18 cellular contexts compared by ENCODE assay signal in genomic region chr22:30348395-30348794, GRCh38. TPM values are rescaled to one million over a fixed set of nuclear protein-coding genes. Genes with fewer than 3 reads are reported as not detected.
DNase-seq lines count a peak whose midpoint lies in the region; ATAC-seq and TF ChIP-seq lines count a peak whose summit lies in the region.
"Had no signal": no experiment of that assay in that cellular context is flagged by ENCODE, and none has a peak within 500 bp of the region (broad histone marks: within the 10 kb centered on the region; RNA-seq: fewer than 3 reads in every experiment).

No MANE protein-coding gene starts in this region.

- intact Hi-C loops in MCF 10A (cut with micrococcal nuclease): no loop called here
- intact Hi-C loops in mammary epithelial cell (cut with micrococcal nuclease): no loop called here
- intact Hi-C loops in upper lobe of right lung (cut with DNase I): no loop called here
- intact Hi-C loops in PC-9 (cut with micrococcal nuclease; ENCODE audit: unreplicated experiment): no loop called here

- H3K27ac Mint-ChIP-seq in MCF 10A (ENCODE audit: low read depth, unreplicated experiment): peak overlapping the region; percentile 27
- peak overlapping the region; percentile 62 for H3K27ac Mint-ChIP-seq in activated CD4-positive, alpha-beta memory T cell treated with anti-CD3 and anti-CD28 coated beads, Interleukin-2, amount 10 ng/mL, durations not matched to agents 7 days and 5 days

- no peaks in the 10 kb centered on the region for H3K9me3 ChIP-seq in mammary epithelial cell (replicated peaks; ENCODE audit: insufficient read depth, low read length)
- no peaks in the 10 kb centered on the region for H3K9me3 ChIP-seq in hepatocyte (ENCODE audit: low read depth)
- H3K9me3 ChIP-seq in upper lobe of right lung: no peaks in the 10 kb centered on the region
- no peaks in the 10 kb centered on the region for H3K9me3 ChIP-seq in PC-9 (ENCODE audit: insufficient read depth, low read depth)
- H3K9me3 ChIP-seq: Peyer's patch had no signal

- peaks cover under 1% of the 10 kb centered on the region for H3K4me1 Mint-ChIP-seq in MCF 10A (ENCODE audit: insufficient read depth, unreplicated experiment)
- peaks cover 82% of the 10 kb centered on the region for H3K4me1 Mint-ChIP-seq in activated CD4-positive, alpha-beta memory T cell treated with anti-CD3 and anti-CD28 coated beads, Interleukin-2, amount 10 ng/mL, durations not matched to agents 7 days and 5 days

- peaks cover 92% of the 10 kb centered on the region for H3K36me3 Mint-ChIP-seq in MCF 10A (ENCODE audit: insufficient read depth, unreplicated experiment)
- H3K36me3 Mint-ChIP-seq in activated CD4-positive, alpha-beta memory T cell treated with anti-CD3 and anti-CD28 coated beads, Interleukin-2, amount 10 ng/mL, durations not matched to agents 7 days and 5 days (ENCODE audit: low read depth): peaks cover 83% of the 10 kb centered on the region

- H3K9me3 Mint-ChIP-seq in MCF 10A (ENCODE audit: unreplicated experiment): no peaks in the 10 kb centered on the region
- H3K9me3 Mint-ChIP-seq in activated CD4-positive, alpha-beta memory T cell treated with anti-CD3 and anti-CD28 coated beads, Interleukin-2, amount 10 ng/mL, durations not matched to agents 7 days and 5 days: no peaks in the 10 kb centered on the region
- H3K9me3 Mint-ChIP-seq: neural crest cell had no signal

- DNase-seq in MCF 10A (ENCODE audit: unreplicated experiment): no peak
- DNase-seq in mammary epithelial cell: no peak
- no peak for DNase-seq in activated CD4-positive, alpha-beta memory T cell treated with anti-CD3 and anti-CD28 coated beads, Interleukin-2, amount 10 ng/mL, durations not matched to agents 7 days and 5 days
- no peak for DNase-seq in hepatocyte (ENCODE audit: low spot score)
- no peak for DNase-seq in upper lobe of right lung
- no peak for DNase-seq in PC-9
- no peak for DNase-seq in brain microvascular endothelial cell
- DNase-seq in D341Med (ENCODE audit: low spot score): no peak
- DNase-seq: Calu3; dermis blood vessel endothelial cell; GOT3; NCI-H1092 treated with DMSO at 0.1 percent for 48 hours; NCI-H82; Peyer's patch; stimulated activated CD4-positive, alpha-beta T cell treated with anti-CD3 and anti-CD28 coated beads, Interleukin-15, amount 100 ng/mL, for 24 hours had no signal

- H3K4me3 Mint-ChIP-seq in MCF 10A (ENCODE audit: unreplicated experiment): no peak overlapping the region
- no peak overlapping the region for H3K4me3 Mint-ChIP-seq in activated CD4-positive, alpha-beta memory T cell treated with anti-CD3 and anti-CD28 coated beads, Interleukin-2, amount 10 ng/mL, durations not matched to agents 7 days and 5 days
- H3K4me3 Mint-ChIP-seq: neural crest cell had no signal

- H4K20me1 ChIP-seq in mammary epithelial cell (ENCODE audit: insufficient read depth, low read length): no peaks in the 10 kb centered on the region
- H4K20me1 ChIP-seq in hepatocyte (ENCODE audit: insufficient read depth, poor library complexity, severe bottlenecking): peaks cover 36% of the 10 kb centered on the region
- H4K20me1 ChIP-seq in PC-9 (ENCODE audit: insufficient read depth): peaks cover 58% of the 10 kb centered on the region

- H3F3A ChIP-seq in PC-9 (ENCODE audit: insufficient read depth, low read depth): 0 out of 2 replicates have a peak, but pooled peaks cover 15% of the 10 kb centered on the region

- no peak overlapping the region for H3K9ac ChIP-seq in mammary epithelial cell (ENCODE audit: insufficient read depth, low read length)
- H3K9ac ChIP-seq: KMS-11 had no signal

- H2AFZ ChIP-seq in mammary epithelial cell (ENCODE audit: low read depth, low read length): no peak overlapping the region
- no peak overlapping the region for H2AFZ ChIP-seq in hepatocyte
- H2AFZ ChIP-seq in PC-9: no peak overlapping the region

- CTCF ChIA-PET in MCF 10A (lab: Yijun Ruan, JAX): interaction anchor here (1.0 to 1.3 kb wide), 2 partner anchors 16 to 61 kb away, joined by 4 to 5 read pairs; no protein-coding TSS in a partner anchor
- CTCF ChIA-PET in mammary epithelial cell (lab: Charles Lee; ENCODE audit: low non-redundant PET): no interaction called here
- CTCF ChIA-PET in activated CD4-positive, alpha-beta memory T cell treated with anti-CD3 and anti-CD28 coated beads, Interleukin-2, amount 10 ng/mL, durations not matched to agents 7 days and 5 days (lab: Charles Lee): interaction anchor here (5.9 kb wide), 1 partner anchor 60 kb away, joined by 24 read pairs; no protein-coding TSS in a partner anchor
- CTCF ChIA-PET in PC-9 (lab: Charles Lee): no interaction called here

- H3K4me2 ChIP-seq in mammary epithelial cell (ENCODE audit: insufficient read depth, low read depth, low read length) (no peak overlapping the region), hepatocyte (no peak overlapping the region), PC-9 (no peak overlapping the region)
- H3K4me2 ChIP-seq: KMS-11 had no signal

- dilution Hi-C loops in mammary epithelial cell (cut with HindIII; ENCODE audit: low sequenced_read_pairs): no loop called here

- peaks cover 46% of the 10 kb centered on the region for H3K36me3 ChIP-seq in mammary epithelial cell (ENCODE audit: insufficient read depth, low read length)
- H3K36me3 ChIP-seq in hepatocyte (replicated peaks; ENCODE audit: insufficient read depth, low read depth): peaks cover 4% of the 10 kb centered on the region
- peaks cover 97% of the 10 kb centered on the region for H3K36me3 ChIP-seq in upper lobe of right lung
- H3K36me3 ChIP-seq in PC-9 (ENCODE audit: low read depth): peaks cover 52% of the 10 kb centered on the region
- peaks cover 80% of the 10 kb centered on the region for H3K36me3 ChIP-seq in brain microvascular endothelial cell (replicated peaks)

- H3K9me2 ChIP-seq in hepatocyte (replicated peaks; ENCODE audit: insufficient read depth) (no peaks in the 10 kb centered on the region), PC-9 (ENCODE audit: insufficient read depth) (no peaks in the 10 kb centered on the region)

- H3K27ac ChIP-seq in mammary epithelial cell (ENCODE audit: insufficient read depth, low read depth, low read length): no peak overlapping the region
- H3K27ac ChIP-seq in hepatocyte: peak overlapping the region; percentile 72
- peak overlapping the region; percentile 34 for H3K27ac ChIP-seq in upper lobe of right lung
- no peak overlapping the region for H3K27ac ChIP-seq in PC-9
- H3K27ac ChIP-seq in brain microvascular endothelial cell: no peak overlapping the region
- H3K27ac ChIP-seq: KMS-11 had no signal

- in situ Hi-C loops in mammary epithelial cell (cut with MboI; ENCODE audit: low sequenced_read_pairs in 2 of 2): no loop called here
- in situ Hi-C loops in brain microvascular endothelial cell (cut with HindIII; ENCODE audit: low pct_ligation_motif_present, low sequenced_read_pairs): no loop called here

- 93% methylated on average over 4 of the region's 4 CpGs for WGBS in mammary epithelial cell (ENCODE audit: low coverage, missing lambda C conversion rate)
- WGBS in hepatocyte (ENCODE audit: low lambda C conversion rate, missing lambda C conversion rate): 85% methylated on average over 4 of the region's 4 CpGs

- H3K27me3 ChIP-seq in mammary epithelial cell (ENCODE audit: insufficient read depth, low read length) (no peaks in the 10 kb centered on the region), hepatocyte (no peaks in the 10 kb centered on the region), upper lobe of right lung (no peaks in the 10 kb centered on the region), PC-9 (ENCODE audit: insufficient read depth, low read depth) (no peaks in the 10 kb centered on the region), brain microvascular endothelial cell (replicated peaks) (no peaks in the 10 kb centered on the region)
- H3K27me3 ChIP-seq: Peyer's patch had no signal

- no peaks in the 10 kb centered on the region for H3K4me1 ChIP-seq in mammary epithelial cell (ENCODE audit: insufficient read depth, low read length)
- H3K4me1 ChIP-seq in hepatocyte (ENCODE audit: insufficient read depth): peaks cover 6% of the 10 kb centered on the region
- H3K4me1 ChIP-seq in upper lobe of right lung: peaks cover 27% of the 10 kb centered on the region
- H3K4me1 ChIP-seq in PC-9 (replicated peaks; ENCODE audit: insufficient read depth): no peaks in the 10 kb centered on the region
- H3K4me1 ChIP-seq: Peyer's patch had no signal

- no peak for ATAC-seq in upper lobe of right lung
- ATAC-seq: esophagus mucosa had no signal

- H3K4me3 ChIP-seq in mammary epithelial cell (replicated peaks in 1 of 3; ENCODE audit: insufficient read depth in 1 of 3, low read depth in 2 of 3, low read length in 3 of 3): no peak overlapping the region
- no peak overlapping the region for H3K4me3 ChIP-seq in hepatocyte
- H3K4me3 ChIP-seq in upper lobe of right lung: no peak overlapping the region
- no peak overlapping the region for H3K4me3 ChIP-seq in PC-9
- H3K4me3 ChIP-seq in brain microvascular endothelial cell (ENCODE audit: low read depth, low read length): no peak overlapping the region
- H3K4me3 ChIP-seq: Peyer's patch had no signal

- H3K27me3 Mint-ChIP-seq in MCF 10A (ENCODE audit: insufficient read depth, unreplicated experiment): no peaks in the 10 kb centered on the region
- H3K27me3 Mint-ChIP-seq in activated CD4-positive, alpha-beta memory T cell treated with anti-CD3 and anti-CD28 coated beads, Interleukin-2, amount 10 ng/mL, durations not matched to agents 7 days and 5 days: no peaks in the 10 kb centered on the region

- BruUV-seq in MCF 10A (replicated peaks; lab: Mats Ljungman, UMichigan) (no TSS peak), mammary epithelial cell (replicated peaks; lab: Mats Ljungman, UMichigan) (no TSS peak), PC-9 (replicated peaks; lab: Mats Ljungman, UMichigan) (no TSS peak)

- no peak for TF ChIP-seq CTCF in MCF 10A (IDR thresholded peaks at IDR 0.05; ENCODE audit: unreplicated experiment)
- no peak for TF ChIP-seq CTCF in mammary epithelial cell (conservative IDR thresholded peaks at IDR 0.05 in 1 of 2, IDR thresholded peaks at IDR 0.05 in 1 of 2; ENCODE audit: extremely low read depth in 1 of 2, insufficient read depth in 1 of 2, low read depth in 1 of 2, low read length in 2 of 2)
- TF ChIP-seq CTCF in hepatocyte (IDR thresholded peaks at IDR 0.05; ENCODE audit: poor library complexity): no peak
- TF ChIP-seq CTCF in upper lobe of right lung (IDR thresholded peaks at IDR 0.05): no peak
- TF ChIP-seq CTCF in PC-9 (conservative IDR thresholded peaks at IDR 0.05): no peak
- TF ChIP-seq CTCF in brain microvascular endothelial cell (IDR thresholded peaks at IDR 0.05; ENCODE audit: low read depth, low read length, missing control alignments): no peak

- POLR2A ChIA-PET in MCF 10A (lab: Yijun Ruan, JAX): no interaction called here
- POLR2A ChIA-PET in activated CD4-positive, alpha-beta memory T cell treated with anti-CD3 and anti-CD28 coated beads, Interleukin-2, amount 10 ng/mL, durations not matched to agents 7 days and 5 days (lab: Charles Lee): interaction anchor here (1.4 to 2.8 kb wide), 2 partner anchors 8 to 47 kb away, joined by 3 to 19 read pairs; partner anchors contain the start of genes CCDC157 and SF3A1
- POLR2A ChIA-PET in PC-9 (lab: Charles Lee; ENCODE audit: unreplicated experiment): no interaction called here

- peaks cover 68% of the 10 kb centered on the region for H3K79me2 ChIP-seq in mammary epithelial cell (ENCODE audit: insufficient read depth, low read length)
- H3K79me2 ChIP-seq in hepatocyte: peaks cover 70% of the 10 kb centered on the region
- peaks cover 57% of the 10 kb centered on the region for H3K79me2 ChIP-seq in PC-9 (ENCODE audit: low read depth)

RNA-seq across cellular contexts. Expression of gene SF3A1, which starts 8.3 kb away (rescaled TPM):
- total RNA-seq in MCF 10A (2022) (167 and 193 TPM in 2 replicates), mammary epithelial cell (100 to 1,000 TPM in 1 of 2 donors, 10 to 100 TPM in 1; 45.0 to 163 TPM), hepatocyte (45.8 and 48.6 TPM in 2 replicates), upper lobe of right lung (164 TPM), PC-9 (2021) (189 and 207 TPM in 2 replicates)
- polyA plus RNA-seq in mammary epithelial cell (45.2 TPM), hepatocyte (82.5 and 84.6 TPM in 2 replicates)
- polyA minus RNA-seq in mammary epithelial cell: 645 TPM
- total RNA-seq in activated CD4-positive, alpha-beta memory T cell treated with anti-CD3 and anti-CD28 coated beads, Interleukin-2, amount 10 ng/mL, durations not matched to agents 7 days and 5 days: 100 to 1,000 TPM; 225 to 226 TPM

RNA-seq across cellular contexts. Expression of gene CCDC157, which starts 8.4 kb away (rescaled TPM):
- total RNA-seq in MCF 10A (2022) (1.1 and 1.7 TPM in 2 replicates), mammary epithelial cell (1 to 10 TPM; 1.9 to 3.2 TPM), hepatocyte (4.1 and 5.3 TPM in 2 replicates), upper lobe of right lung (2.7 TPM), PC-9 (2021) (6.2 and 6.8 TPM in 2 replicates)
- polyA plus RNA-seq in mammary epithelial cell (1.6 TPM), hepatocyte (5.4 TPM in 2 replicates)
- polyA minus RNA-seq in mammary epithelial cell: 1.9 TPM
- 1 to 10 TPM; 3.2 to 3.6 TPM for total RNA-seq in activated CD4-positive, alpha-beta memory T cell treated with anti-CD3 and anti-CD28 coated beads, Interleukin-2, amount 10 ng/mL, durations not matched to agents 7 days and 5 days

RNA-seq across cellular contexts. Expression of gene TBC1D10A, which starts 21.7 kb away (rescaled TPM):
- total RNA-seq in MCF 10A (2022) (11.1 and 13.1 TPM in 2 replicates), mammary epithelial cell (10 to 100 TPM; 25.7 to 27.5 TPM), hepatocyte (15.7 and 23.4 TPM in 2 replicates), upper lobe of right lung (29.6 TPM), PC-9 (2021) (24.3 and 26.2 TPM in 2 replicates)
- polyA plus RNA-seq in mammary epithelial cell (15.3 TPM), hepatocyte (38.7 and 39.9 TPM in 2 replicates)
- 22.8 TPM for polyA minus RNA-seq in mammary epithelial cell
- 10 to 100 TPM; 37.9 to 41.6 TPM for total RNA-seq in activated CD4-positive, alpha-beta memory T cell treated with anti-CD3 and anti-CD28 coated beads, Interleukin-2, amount 10 ng/mL, durations not matched to agents 7 days and 5 days

RNA-seq across cellular contexts. Expression of gene RNF215, which starts 38.8 kb away (rescaled TPM):
- 18.4 and 19.6 TPM in 2 replicates for total RNA-seq in MCF 10A (2022)
- 10 to 100 TPM; 21.6 to 22.0 TPM for total RNA-seq in mammary epithelial cell
- polyA plus RNA-seq in mammary epithelial cell: 5.0 TPM
- 46.1 TPM for polyA minus RNA-seq in mammary epithelial cell
- 10 to 100 TPM; 12.2 to 13.3 TPM for total RNA-seq in activated CD4-positive, alpha-beta memory T cell treated with anti-CD3 and anti-CD28 coated beads, Interleukin-2, amount 10 ng/mL, durations not matched to agents 7 days and 5 days
- total RNA-seq in hepatocyte: 12.6 and 18.1 TPM in 2 replicates
- polyA plus RNA-seq in hepatocyte: 7.2 and 10.4 TPM in 2 replicates
- 16.5 TPM for total RNA-seq in upper lobe of right lung
- 24.0 and 33.8 TPM in 2 replicates for total RNA-seq in PC-9 (2021)

RNA-seq across cellular contexts. Expression of gene SEC14L2, which starts 48.4 kb away (rescaled TPM):
- total RNA-seq in MCF 10A (2022): 20.0 and 29.1 TPM in 2 replicates
- 100 to 1,000 TPM; 171 to 266 TPM for total RNA-seq in mammary epithelial cell
- polyA plus RNA-seq in mammary epithelial cell: 168 TPM
- 208 TPM for polyA minus RNA-seq in mammary epithelial cell
- total RNA-seq in activated CD4-positive, alpha-beta memory T cell treated with anti-CD3 and anti-CD28 coated beads, Interleukin-2, amount 10 ng/mL, durations not matched to agents 7 days and 5 days: 1 to 10 TPM; 5.6 to 7.4 TPM
- 3.9 and 9.9 TPM in 2 replicates for total RNA-seq in hepatocyte
- 9.0 and 10.9 TPM in 2 replicates for polyA plus RNA-seq in hepatocyte
- total RNA-seq in upper lobe of right lung: 7.1 TPM
- total RNA-seq in PC-9 (2021): 51.3 and 60.8 TPM in 2 replicates

Comparison
In these comparisons a context has a peak if more than half of its experiments do, and no peak if none do; other contexts are left out.
1. CTCF ChIA-PET loops: an anchor here in MCF 10A (1.0 to 1.3 kb wide) and activated CD4-positive, alpha-beta memory T cell treated with anti-CD3 and anti-CD28 coated beads, Interleukin-2, amount 10 ng/mL, durations not matched to agents 7 days and 5 days (5.9 kb wide); none called in mammary epithelial cell and PC-9.
2. H3K27ac ChIP-seq: peak in hepatocyte (single experiment) and upper lobe of right lung (single experiment); none in mammary epithelial cell (single experiment), PC-9 (single experiment) and brain microvascular endothelial cell (single experiment).